ENCODE assay signal across 22 cellular contexts in the genomic region with DNA sequence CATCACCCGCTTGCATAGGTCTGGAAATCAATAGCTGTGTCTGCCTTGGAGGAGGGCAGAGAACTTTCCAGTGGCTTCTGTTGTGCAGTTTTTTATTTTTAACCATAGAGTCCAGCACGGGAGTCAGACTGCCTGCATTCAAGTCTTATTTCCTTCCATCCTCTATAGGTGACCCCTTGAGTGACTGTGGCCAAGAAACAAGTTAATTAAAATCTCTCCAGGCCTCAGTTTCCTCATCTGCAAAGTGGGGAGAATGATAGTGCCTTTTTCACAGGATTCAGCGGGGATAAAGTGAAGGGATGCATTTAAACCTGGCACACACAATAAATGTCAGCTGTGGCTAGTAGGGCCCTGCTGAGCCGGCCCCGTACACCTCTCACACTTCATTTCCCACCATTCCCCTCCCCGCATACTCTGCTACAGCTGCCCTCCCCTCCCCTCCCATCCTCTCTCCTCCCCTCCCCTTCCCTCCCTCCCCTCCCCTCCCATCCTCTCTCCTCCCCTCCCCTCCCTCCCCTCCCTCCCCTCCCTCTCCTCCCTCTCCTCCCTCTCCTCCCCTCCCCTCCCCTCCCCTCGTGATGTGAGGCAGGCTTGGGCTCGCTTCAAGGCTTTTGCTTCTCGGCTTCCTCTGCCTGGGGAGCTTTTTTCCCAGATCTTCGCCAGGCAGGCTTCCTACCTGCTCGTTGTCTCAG.
DNase-seq lines count a peak whose midpoint lies in the region; ATAC-seq and TF ChIP-seq lines count a peak whose summit lies in the region.
"Had no signal": no experiment of that assay in that cellular context is flagged by ENCODE, and none has a peak within 500 bp of the region (broad histone marks: within the 10 kb centered on the region; RNA-seq: fewer than 3 reads in every experiment).

No MANE protein-coding gene starts in this region.

- H3K4me3 ChIP-seq in muscle layer of colon (ENCODE audit: low read depth in 1 of 2, low read length in 2 of 2): no peak overlapping the region
- no peak overlapping the region for H3K4me3 ChIP-seq in vagina
- H3K4me3 ChIP-seq in hepatocyte: no peak overlapping the region
- no peak overlapping the region for H3K4me3 ChIP-seq in effector memory CD4-positive, alpha-beta T cell (ENCODE audit: insufficient read depth, low read depth, low read length, poor library complexity, severe bottlenecking)
- H3K4me3 ChIP-seq: esophagus muscularis mucosa, gastroesophageal sphincter, K562, PC-9, psoas muscle, upper lobe of right lung had no signal

- no peaks in the 10 kb centered on the region for H3K36me3 Mint-ChIP-seq in activated CD8-positive, alpha-beta T cell treated with anti-CD3 and anti-CD28 coated beads, Interleukin-2, amount 10 ng/mL, durations not matched to agents 7 days and 5 days (ENCODE audit: low read depth)
- no peaks in the 10 kb centered on the region for H3K36me3 Mint-ChIP-seq in activated CD8-positive, alpha-beta T cell treated with anti-CD3 and anti-CD28 coated beads for 36 hours (ENCODE audit: low read depth)
- no peaks in the 10 kb centered on the region for H3K36me3 Mint-ChIP-seq in WTC11

- H3K9me3 Mint-ChIP-seq in activated CD8-positive, alpha-beta T cell treated with anti-CD3 and anti-CD28 coated beads, Interleukin-2, amount 10 ng/mL, durations not matched to agents 7 days and 5 days (ENCODE audit: insufficient read depth): no peaks in the 10 kb centered on the region
- H3K9me3 Mint-ChIP-seq in activated CD8-positive, alpha-beta T cell treated with anti-CD3 and anti-CD28 coated beads for 36 hours: no peaks in the 10 kb centered on the region
- no peaks in the 10 kb centered on the region for H3K9me3 Mint-ChIP-seq in WTC11
- H3K9me3 Mint-ChIP-seq: nephron; T-helper 1 cell treated with Interleukin-12 subunit alpha and Interleukin-12 subunit beta and Interleukin-4 antibody, amounts not matched to agents 30 μg/mL and 1 μg/mL, for 36 hours had no signal

- H3K9me3 ChIP-seq in muscle layer of colon (ENCODE audit: low read length) (no peaks in the 10 kb centered on the region), vagina (no peaks in the 10 kb centered on the region), hepatocyte (ENCODE audit: low read depth) (no peaks in the 10 kb centered on the region)
- H3K9me3 ChIP-seq in effector memory CD4-positive, alpha-beta T cell (ENCODE audit: control insufficient read depth, low read length): no peaks in the 10 kb centered on the region
- H3K9me3 ChIP-seq: esophagus muscularis mucosa, gastroesophageal sphincter, psoas muscle, upper lobe of right lung had no signal

- H3K79me2 ChIP-seq in hepatocyte: no peaks in the 10 kb centered on the region

- no peaks in the 10 kb centered on the region for H3K9me2 ChIP-seq in hepatocyte (replicated peaks; ENCODE audit: insufficient read depth)

- CTCF ChIA-PET in activated CD8-positive, alpha-beta T cell treated with anti-CD3 and anti-CD28 coated beads, Interleukin-2, amount 10 ng/mL, durations not matched to agents 7 days and 5 days (lab: Charles Lee): no interaction called here
- CTCF ChIA-PET in activated CD8-positive, alpha-beta T cell treated with anti-CD3 and anti-CD28 coated beads for 36 hours (lab: Charles Lee): no interaction called here
- CTCF ChIA-PET in WTC11 (lab: Charles Lee): interaction anchor here (0.8 to 1.0 kb wide), 2 partner anchors 150 to 195 kb away, joined by 3 read pairs; no protein-coding TSS in a partner anchor

- no peak for DNase-seq in activated CD8-positive, alpha-beta T cell treated with anti-CD3 and anti-CD28 coated beads, Interleukin-2, amount 10 ng/mL, durations not matched to agents 7 days and 5 days
- no peak for DNase-seq in activated CD8-positive, alpha-beta T cell treated with anti-CD3 and anti-CD28 coated beads for 36 hours
- DNase-seq in WTC11 (ENCODE audit: low spot score) (no peak), vagina (ENCODE audit: extremely low spot score in 2 of 2) (no peak), hepatocyte (ENCODE audit: low spot score) (no peak), amygdala (lab: John Stamatoyannopoulos, UW) (no peak)
- no peak for DNase-seq in effector memory CD4-positive, alpha-beta T cell
- DNase-seq: activated CD4-positive, alpha-beta T cell treated with anti-CD3 and anti-CD28 coated beads, Interleukin-2, amount 50 U/mL, for 1 hour; activated naive CD4-positive, alpha-beta T cell; activated T-cell treated with anti-CD3 and anti-CD28 coated beads for 4 hours; psoas muscle; small intestine; stimulated activated CD4-positive, alpha-beta T cell treated with anti-CD3 and anti-CD28 coated beads, Interleukin-2, amount 100 ng/mL, for 48 hours; stimulated activated naive CD4-positive, alpha-beta T cell treated with Interleukin-2 at 50 U/mL for 16 hours; upper lobe of right lung had no signal

- no peak overlapping the region for H2AFZ ChIP-seq in hepatocyte
- H2AFZ ChIP-seq: PC-9 had no signal

- peak; percentile 19 for ATAC-seq in activated CD8-positive, alpha-beta T cell treated with anti-CD3 and anti-CD28 coated beads, Interleukin-2, amount 10 ng/mL, durations not matched to agents 7 days and 5 days
- ATAC-seq in activated CD8-positive, alpha-beta T cell treated with anti-CD3 and anti-CD28 coated beads for 36 hours: no peak
- ATAC-seq in WTC11: no peak
- ATAC-seq: gastroesophageal sphincter, K562, psoas muscle, upper lobe of right lung had no signal

- intact Hi-C loops in activated CD8-positive, alpha-beta T cell treated with anti-CD3 and anti-CD28 coated beads for 36 hours (cut with micrococcal nuclease): no loop called here
- intact Hi-C loops in vagina (cut with DNase I): no loop called here

- H3K36me3 ChIP-seq in muscle layer of colon (ENCODE audit: insufficient read depth, low read length) (no peaks in the 10 kb centered on the region), vagina (no peaks in the 10 kb centered on the region), hepatocyte (replicated peaks; ENCODE audit: insufficient read depth, low read depth) (no peaks in the 10 kb centered on the region)
- no peaks in the 10 kb centered on the region for H3K36me3 ChIP-seq in effector memory CD4-positive, alpha-beta T cell (ENCODE audit: control insufficient read depth, insufficient read depth, low read length)
- H3K36me3 ChIP-seq: esophagus muscularis mucosa, gastroesophageal sphincter, upper lobe of right lung had no signal

- peaks cover 11% of the 10 kb centered on the region for H3K4me1 Mint-ChIP-seq in activated CD8-positive, alpha-beta T cell treated with anti-CD3 and anti-CD28 coated beads, Interleukin-2, amount 10 ng/mL, durations not matched to agents 7 days and 5 days (ENCODE audit: low read depth)
- H3K4me1 Mint-ChIP-seq in activated CD8-positive, alpha-beta T cell treated with anti-CD3 and anti-CD28 coated beads for 36 hours (ENCODE audit: low read depth): peaks cover 12% of the 10 kb centered on the region
- H3K4me1 Mint-ChIP-seq in WTC11: peaks cover 48% of the 10 kb centered on the region

- TF ChIP-seq POLR2A in vagina (IDR thresholded peaks at IDR 0.05): no peak

- POLR2A ChIA-PET in activated CD8-positive, alpha-beta T cell treated with anti-CD3 and anti-CD28 coated beads, Interleukin-2, amount 10 ng/mL, durations not matched to agents 7 days and 5 days (lab: Charles Lee): no interaction called here
- POLR2A ChIA-PET in activated CD8-positive, alpha-beta T cell treated with anti-CD3 and anti-CD28 coated beads for 36 hours (lab: Charles Lee): no interaction called here
- POLR2A ChIA-PET in WTC11 (lab: Charles Lee): no interaction called here

- WGBS in hepatocyte (ENCODE audit: low lambda C conversion rate, missing lambda C conversion rate): 63% methylated on average over 8 of the region's 11 CpGs

- TF ChIP-seq CTCF in activated CD8-positive, alpha-beta T cell treated with anti-CD3 and anti-CD28 coated beads for 36 hours (IDR thresholded peaks at IDR 0.05): no peak
- TF ChIP-seq CTCF in WTC11 (IDR thresholded peaks at IDR 0.05) (no peak), vagina (IDR thresholded peaks at IDR 0.05) (no peak), hepatocyte (IDR thresholded peaks at IDR 0.05; ENCODE audit: poor library complexity) (no peak)

- H3K4me2 ChIP-seq in hepatocyte: no peak overlapping the region
- H3K4me2 ChIP-seq: PC-9 had no signal

- H3K27ac ChIP-seq in muscle layer of colon (ENCODE audit: low read depth, low read length): peak overlapping the region; percentile 78
- H3K27ac ChIP-seq in vagina: peak overlapping the region; percentile 74
- H3K27ac ChIP-seq in hepatocyte: no peak overlapping the region
- H3K27ac ChIP-seq in effector memory CD4-positive, alpha-beta T cell (ENCODE audit: insufficient read depth, low read length, poor library complexity, severe bottlenecking): no peak overlapping the region
- H3K27ac ChIP-seq: gastroesophageal sphincter, PC-9, psoas muscle, upper lobe of right lung had no signal

- peak overlapping the region; percentile 21 for H3K9ac ChIP-seq in muscle layer of colon (ENCODE audit: low read length)

- no peaks in the 10 kb centered on the region for H4K20me1 ChIP-seq in hepatocyte (ENCODE audit: insufficient read depth, poor library complexity, severe bottlenecking)

- H3K4me1 ChIP-seq in muscle layer of colon (ENCODE audit: insufficient read depth, low read length) (peaks cover 31% of the 10 kb centered on the region), vagina (peaks cover 25% of the 10 kb centered on the region), hepatocyte (ENCODE audit: insufficient read depth) (no peaks in the 10 kb centered on the region)
- no peaks in the 10 kb centered on the region for H3K4me1 ChIP-seq in effector memory CD4-positive, alpha-beta T cell (ENCODE audit: control insufficient read depth, insufficient read depth, low read length, poor library complexity, severe bottlenecking)
- H3K4me1 ChIP-seq: gastroesophageal sphincter, psoas muscle, upper lobe of right lung had no signal

- peaks cover 2% of the 10 kb centered on the region for H3K27me3 Mint-ChIP-seq in activated CD8-positive, alpha-beta T cell treated with anti-CD3 and anti-CD28 coated beads, Interleukin-2, amount 10 ng/mL, durations not matched to agents 7 days and 5 days (ENCODE audit: low read depth)
- H3K27me3 Mint-ChIP-seq in activated CD8-positive, alpha-beta T cell treated with anti-CD3 and anti-CD28 coated beads for 36 hours: peaks cover 3% of the 10 kb centered on the region
- peaks cover 5% of the 10 kb centered on the region for H3K27me3 Mint-ChIP-seq in WTC11 (ENCODE audit: low read depth)

- H3K27me3 ChIP-seq in muscle layer of colon (ENCODE audit: control insufficient read depth in 1 of 2, insufficient read depth in 2 of 2, low read length in 2 of 2) (no peaks in the 10 kb centered on the region), vagina (no peaks in the 10 kb centered on the region), hepatocyte (no peaks in the 10 kb centered on the region)
- no peaks in the 10 kb centered on the region for H3K27me3 ChIP-seq in effector memory CD4-positive, alpha-beta T cell (replicated peaks; ENCODE audit: control insufficient read depth, insufficient read depth, low read length, poor library complexity, severe bottlenecking)

- H3K27ac Mint-ChIP-seq in activated CD8-positive, alpha-beta T cell treated with anti-CD3 and anti-CD28 coated beads, Interleukin-2, amount 10 ng/mL, durations not matched to agents 7 days and 5 days: no peak overlapping the region
- H3K27ac Mint-ChIP-seq in activated CD8-positive, alpha-beta T cell treated with anti-CD3 and anti-CD28 coated beads for 36 hours: no peak overlapping the region
- peak overlapping the region; percentile 45; the same call in 1 of the 2 replicates for H3K27ac Mint-ChIP-seq in WTC11
- H3K27ac Mint-ChIP-seq: nephron; T-helper 1 cell treated with Interleukin-12 subunit alpha and Interleukin-12 subunit beta and Interleukin-4 antibody, amounts not matched to agents 30 μg/mL and 1 μg/mL, for 36 hours had no signal

- H3K4me3 Mint-ChIP-seq in activated CD8-positive, alpha-beta T cell treated with anti-CD3 and anti-CD28 coated beads, Interleukin-2, amount 10 ng/mL, durations not matched to agents 7 days and 5 days: no peak overlapping the region
- no peak overlapping the region for H3K4me3 Mint-ChIP-seq in activated CD8-positive, alpha-beta T cell treated with anti-CD3 and anti-CD28 coated beads for 36 hours
- H3K4me3 Mint-ChIP-seq in WTC11: no peak overlapping the region
- H3K4me3 Mint-ChIP-seq: nephron; T-helper 1 cell treated with Interleukin-12 subunit alpha and Interleukin-12 subunit beta and Interleukin-4 antibody, amounts not matched to agents 30 μg/mL and 1 μg/mL, for 36 hours had no signal

Comparison
In these comparisons a context has a peak if more than half of its experiments do, and no peak if none do; other contexts are left out.
1. H3K27ac ChIP-seq: peak in muscle layer of colon (single experiment) and vagina (single experiment); none in hepatocyte (single experiment) and effector memory CD4-positive, alpha-beta T cell (single experiment).